Comparison of ENCODE assay signal across 8 cellular contexts in genomic region chr22:36371920-36372319, GRCh38. TPM values are rescaled to one million over a fixed set of nuclear protein-coding genes. Genes with fewer than 3 reads are reported as not detected.
DNase-seq lines count a peak whose midpoint lies in the region; ATAC-seq, FAIRE-seq and TF ChIP-seq lines count a peak whose summit lies in the region.

No MANE protein-coding gene starts in this region.

- peaks cover 74% of the 10 kb centered on the region for H3K36me3 Mint-ChIP-seq in CD4-positive, alpha-beta T cell (ENCODE audit: low read depth)

- TF ChIP-seq CTCF in CD4-positive, alpha-beta T cell (IDR thresholded peaks at IDR 0.05): no peak
- TF ChIP-seq CTCF in Panc1 (IDR thresholded peaks at IDR 0.05): no peak
- no peak for TF ChIP-seq CTCF in prostate gland (IDR thresholded peaks at IDR 0.05)
- no peak for TF ChIP-seq CTCF in kidney (IDR thresholded peaks at IDR 0.05; ENCODE audit: borderline replicate concordance, extremely low read depth, insufficient read depth)

- H3K4me1 Mint-ChIP-seq in CD4-positive, alpha-beta T cell (ENCODE audit: low read depth): peaks cover 91% of the 10 kb centered on the region

- no TSS peak for BruUV-seq in Panc1 (replicated peaks; lab: Mats Ljungman, UMichigan)

- FAIRE-seq in kidney (lab: Jason Lieb, UNC): no peak

- H3K4me1 ChIP-seq in Panc1 (ENCODE audit: control insufficient read depth, insufficient read depth, low read length): peaks cover 88% of the 10 kb centered on the region
- H3K4me1 ChIP-seq in effector memory CD4-positive, alpha-beta T cell (ENCODE audit: control insufficient read depth, insufficient read depth, low read length, poor library complexity, severe bottlenecking): peaks cover 99% of the 10 kb centered on the region
- peaks cover 74% of the 10 kb centered on the region for H3K4me1 ChIP-seq in prostate gland (replicated peaks)
- H3K4me1 ChIP-seq in kidney (ENCODE audit: control insufficient read depth in 1 of 2, insufficient read depth in 1 of 2, low read depth in 1 of 2, low read length in 2 of 2): peaks cover 71 to 73% of the 10 kb centered on the region in 2 donors

- H3K36me3 ChIP-seq in Panc1 (ENCODE audit: control insufficient read depth, insufficient read depth, low read length): no peaks in the 10 kb centered on the region
- H3K36me3 ChIP-seq in effector memory CD4-positive, alpha-beta T cell (ENCODE audit: control insufficient read depth, insufficient read depth, low read length): peaks cover 14% of the 10 kb centered on the region
- H3K36me3 ChIP-seq in prostate gland: no peaks in the 10 kb centered on the region
- H3K36me3 ChIP-seq in kidney (ENCODE audit: control insufficient read depth in 1 of 2, insufficient read depth in 2 of 2, low read length in 2 of 2): peaks cover 3 to 5% of the 10 kb centered on the region in 2 donors

- no peaks in the 10 kb centered on the region for H3K9me3 ChIP-seq in CD4-positive, alpha-beta T cell (ENCODE audit: control insufficient read depth, low read length)
- H3K9me3 ChIP-seq in Panc1 (ENCODE audit: control insufficient read depth, insufficient read depth, low read depth, low read length) (no peaks in the 10 kb centered on the region), prostate gland (no peaks in the 10 kb centered on the region), kidney (ENCODE audit: control insufficient read depth in 1 of 2, low read length in 2 of 2) (no peaks in the 10 kb centered on the region)
- H3K9me3 ChIP-seq in effector memory CD4-positive, alpha-beta T cell (ENCODE audit: control insufficient read depth, low read length): no peaks in the 10 kb centered on the region

- peak overlapping the region; percentile 90 for H3K4me3 Mint-ChIP-seq in CD4-positive, alpha-beta T cell

- no peak for TF ChIP-seq POLR2A in prostate gland (IDR thresholded peaks at IDR 0.05)

- intact Hi-C loops in CD4-positive, alpha-beta T cell (cut with DNase I, micrococcal nuclease): loop anchor here (2.0 kb wide), 2 partner anchors 15 kb away; partner anchors contain the start of gene MYH9 (in 1 of the 2)
- intact Hi-C loops in Panc1 (cut with micrococcal nuclease; ENCODE audit: unreplicated experiment) (no loop called here), prostate gland (cut with DNase I) (no loop called here), kidney (cut with DNase I) (no loop called here)

- no peaks in the 10 kb centered on the region for H3K9me3 Mint-ChIP-seq in CD4-positive, alpha-beta T cell

- H3K27ac Mint-ChIP-seq in CD4-positive, alpha-beta T cell: peak overlapping the region; percentile 93

- in situ Hi-C loops in Panc1 (cut with HindIII; ENCODE audit: low pct_unique_long_range_greater_than_20kb, low sequenced_read_pairs): no loop called here

- no peak for ATAC-seq in CD4-positive, alpha-beta T cell (ENCODE audit: poor library complexity)
- ATAC-seq in Panc1: no peak
- ATAC-seq in HG03139 (IDR thresholded peaks at IDR 0.05; ENCODE audit: unreplicated experiment): no peak
- ATAC-seq in GM18870 (IDR thresholded peaks at IDR 0.05; ENCODE audit: unreplicated experiment): no peak

- no peak overlapping the region for H3K9ac ChIP-seq in kidney (ENCODE audit: low read length in 2 of 2)

- peak overlapping the region; percentile 87 for H3K27ac ChIP-seq in CD4-positive, alpha-beta T cell (ENCODE audit: low read depth, low read length)
- peak overlapping the region; percentile 97 for H3K27ac ChIP-seq in Panc1 (ENCODE audit: low read length)
- H3K27ac ChIP-seq in effector memory CD4-positive, alpha-beta T cell (ENCODE audit: insufficient read depth, low read length, poor library complexity, severe bottlenecking): peak overlapping the region; percentile 91
- H3K27ac ChIP-seq in prostate gland: peak overlapping the region; percentile 91 to 96
- H3K27ac ChIP-seq in kidney (ENCODE audit: low read depth in 2 of 2, low read length in 2 of 2): peak overlapping the region in 1 of 2 donors; percentile 89

- no peaks in the 10 kb centered on the region for H3K27me3 Mint-ChIP-seq in CD4-positive, alpha-beta T cell

- DNase-seq in CD4-positive, alpha-beta T cell: no peak
- no peak for DNase-seq in Panc1 (ENCODE audit: low read depth, low spot score)
- DNase-seq in effector memory CD4-positive, alpha-beta T cell: no peak
- no peak for DNase-seq in prostate gland (ENCODE audit: low spot score)
- DNase-seq in kidney: no peak
- DNase-seq in anterior cingulate cortex (lab: John Stamatoyannopoulos, UW): no peak

- POLR2A ChIA-PET in CD4-positive, alpha-beta T cell (lab: Charles Lee): interaction anchor here (0.7 to 49.5 kb wide), 6 partner anchors 4 to 98 kb away, joined by 3 to 1847 read pairs (median 8); partner anchors contain the start of gene MYH9
- POLR2A ChIA-PET in Panc1 (lab: Charles Lee): interaction anchor here (0.6 kb wide), 1 partner anchor 13 kb away, joined by 3 read pairs; no protein-coding TSS in a partner anchor

- CTCF ChIA-PET in CD4-positive, alpha-beta T cell (lab: Charles Lee): interaction anchor here (1.0 to 2.1 kb wide), 3 partner anchors 13 to 71 kb away, joined by 3 to 8 read pairs (median 4); no protein-coding TSS in a partner anchor
- CTCF ChIA-PET in Panc1 (lab: Charles Lee): interaction anchor here (0.7 kb wide), 1 partner anchor 51 kb away, joined by 6 read pairs; no protein-coding TSS in a partner anchor

- no peaks in the 10 kb centered on the region for H3K27me3 ChIP-seq in CD4-positive, alpha-beta T cell (ENCODE audit: control insufficient read depth, insufficient read depth, low read length)
- H3K27me3 ChIP-seq in Panc1 (ENCODE audit: control insufficient read depth, insufficient read depth, low read length) (no peaks in the 10 kb centered on the region), prostate gland (replicated peaks; ENCODE audit: insufficient read depth) (no peaks in the 10 kb centered on the region)
- no peaks in the 10 kb centered on the region for H3K27me3 ChIP-seq in effector memory CD4-positive, alpha-beta T cell (replicated peaks; ENCODE audit: control insufficient read depth, insufficient read depth, low read length, poor library complexity, severe bottlenecking)

- H3K4me3 ChIP-seq in Panc1 (ENCODE audit: low read depth in 2 of 2, low read length in 2 of 2) (no peak overlapping the region), prostate gland (no peak overlapping the region), kidney (ENCODE audit: low read length in 2 of 2) (no peak overlapping the region)
- H3K4me3 ChIP-seq in effector memory CD4-positive, alpha-beta T cell (ENCODE audit: insufficient read depth, low read depth, low read length, poor library complexity, severe bottlenecking): no peak overlapping the region

- 78% methylated on average over 2 of the region's 2 CpGs for WGBS in prostate gland

RNA-seq across cellular contexts. Expression of gene MYH9, which starts 15.8 kb away (rescaled TPM):
- total RNA-seq in CD4-positive, alpha-beta T cell: 100 to 1,000 TPM; 901 to 925 TPM
- total RNA-seq in Panc1 (2021; ENCODE audit: unreplicated experiment) (788 TPM), prostate gland (100 to 1,000 TPM; 295 to 329 TPM), kidney (655 TPM)
- polyA plus RNA-seq in Panc1 (2012; ENCODE audit: insufficient read length): 1,068 TPM
- polyA plus RNA-seq in kidney (ENCODE audit: insufficient read depth, low read depth, low replicate concordance): 85.2 TPM

Comparison
In these comparisons a context has a peak if more than half of its experiments do, and no peak if none do; other contexts are left out.
1. intact Hi-C loops: an anchor here in CD4-positive, alpha-beta T cell (2.0 kb wide); none called in Panc1, prostate gland and kidney.